ENCODE assay signal across 8 cellular contexts in genomic region chr18:33577688-33578370, GRCh38. TPM values are rescaled to one million over a fixed set of nuclear protein-coding genes. Genes with fewer than 3 reads are reported as not detected.
DNase-seq lines count a peak whose midpoint lies in the region; ATAC-seq and TF ChIP-seq lines count a peak whose summit lies in the region.

Gene ASXL3, plus strand, starts transcription at chr18:33578219. Its CDS starts 413 bp downstream, at chr18:33578632.

- H3K27me3 ChIP-seq in CD8-positive, alpha-beta memory T cell (ENCODE audit: insufficient read depth, low read length, poor library complexity, severe bottlenecking), result no peaks in the 10 kb centered on the region
- peaks cover 0 to 31% (median 3%) of the 10 kb centered on the region in 4 donors for H3K27me3 ChIP-seq in esophagus muscularis mucosa
- H3K27me3 ChIP-seq in muscle layer of colon (ENCODE audit: control insufficient read depth in 1 of 2, insufficient read depth in 2 of 2, low read length in 2 of 2), result no peaks in the 10 kb centered on the region
- H3K27me3 ChIP-seq in vagina, result no peaks in the 10 kb centered on the region

- intact Hi-C loops in esophagus muscularis mucosa (cut with DNase I) (no loop called here), vagina (cut with DNase I) (no loop called here)

- TF ChIP-seq POLR2A in esophagus muscularis mucosa (IDR thresholded peaks at IDR 0.05; ENCODE audit: low read depth) (no peak), vagina (IDR thresholded peaks at IDR 0.05) (no peak)

- H3K9me3 Mint-ChIP-seq in CD8-positive, alpha-beta memory T cell, result peaks cover 3 to 17% (median 8%) of the 10 kb centered on the region in 5 donors

- H3K27me3 Mint-ChIP-seq in CD8-positive, alpha-beta memory T cell, result peaks cover 0 to 5% of the 10 kb centered on the region in 2 donors

- no peak within 1 kb of the TSS for H3K27ac ChIP-seq in CD8-positive, alpha-beta memory T cell (ENCODE audit: low read depth, low read length)
- H3K27ac ChIP-seq in esophagus muscularis mucosa (replicated peaks in 1 of 4) (peak within 1 kb of the TSS; percentile 81 to 86 (median 84)), muscle layer of colon (ENCODE audit: low read depth, low read length) (peak within 1 kb of the TSS; percentile 82), vagina (peak within 1 kb of the TSS; percentile 93)

- H3K4me1 ChIP-seq in CD8-positive, alpha-beta memory T cell (ENCODE audit: insufficient read depth, low read length), result no peaks in the 10 kb centered on the region
- H3K4me1 ChIP-seq in esophagus muscularis mucosa (peaks cover 4 to 23% (median 21%) of the 10 kb centered on the region in 4 donors), muscle layer of colon (ENCODE audit: insufficient read depth, low read length) (peaks cover 25% of the 10 kb centered on the region), vagina (peaks cover 6% of the 10 kb centered on the region)

- H3K9me3 ChIP-seq in CD8-positive, alpha-beta memory T cell (ENCODE audit: low read length), result no peaks in the 10 kb centered on the region
- H3K9me3 ChIP-seq in esophagus muscularis mucosa (no peaks in the 10 kb centered on the region), muscle layer of colon (ENCODE audit: low read length) (no peaks in the 10 kb centered on the region), vagina (no peaks in the 10 kb centered on the region)

- H3K36me3 ChIP-seq in CD8-positive, alpha-beta memory T cell (ENCODE audit: insufficient read depth, low read length), result no peaks in the 10 kb centered on the region
- H3K36me3 ChIP-seq in esophagus muscularis mucosa (no peaks in the 10 kb centered on the region), muscle layer of colon (ENCODE audit: insufficient read depth, low read length) (no peaks in the 10 kb centered on the region), vagina (no peaks in the 10 kb centered on the region)

- ATAC-seq in HG02885 (IDR thresholded peaks at IDR 0.05; ENCODE audit: poor library complexity, unreplicated experiment), result peak; percentile 51
- ATAC-seq in GM21825 (IDR thresholded peaks at IDR 0.05; ENCODE audit: unreplicated experiment), result no peak

- no peak within 1 kb of the TSS for H3K4me3 ChIP-seq in CD8-positive, alpha-beta memory T cell (ENCODE audit: low read length)
- H3K4me3 ChIP-seq in esophagus muscularis mucosa, result peak within 1 kb of the TSS; percentile 66 to 84 (median 69)
- peak within 1 kb of the TSS; percentile 79 to 97 for H3K4me3 ChIP-seq in muscle layer of colon (ENCODE audit: low read depth in 1 of 2, low read length in 2 of 2)
- peak within 1 kb of the TSS; percentile 84 to 93 for H3K4me3 ChIP-seq in vagina

- no peaks in the 10 kb centered on the region for H3K36me3 Mint-ChIP-seq in CD8-positive, alpha-beta memory T cell

- POLR2A ChIA-PET in CD8-positive, alpha-beta memory T cell (lab: Charles Lee), result no interaction called here

- H3K27ac Mint-ChIP-seq in CD8-positive, alpha-beta memory T cell, result no peak within 1 kb of the TSS

- peak within 1 kb of the TSS in 4 of 7 donors; percentile 28 to 66 (median 45) for H3K4me3 Mint-ChIP-seq in CD8-positive, alpha-beta memory T cell

- H3K9ac ChIP-seq in muscle layer of colon (ENCODE audit: low read length), result peak within 1 kb of the TSS; percentile 88

- CTCF ChIA-PET in CD8-positive, alpha-beta memory T cell (lab: Charles Lee), result no interaction called here

- peaks cover 1 to 4% (median 4%) of the 10 kb centered on the region in 3 donors for H3K4me1 Mint-ChIP-seq in CD8-positive, alpha-beta memory T cell

- DNase-seq in CD8-positive, alpha-beta memory T cell, result no peak
- DNase-seq in SHP77 treated with DMSO at 0.1 percent for 48 hours (lab: John Stamatoyannopoulos, UW), result peak; percentile 43
- no peak for DNase-seq in esophagus muscularis mucosa (ENCODE audit: extremely low spot score)
- DNase-seq in vagina (ENCODE audit: extremely low spot score in 2 of 2), result no peak
- DNase-seq in CD1c-positive myeloid dendritic cell (ENCODE audit: extremely low spot score), result no peak

- no peak for TF ChIP-seq CTCF in esophagus muscularis mucosa (IDR thresholded peaks at IDR 0.05)
- no peak for TF ChIP-seq CTCF in vagina (IDR thresholded peaks at IDR 0.05)

- TF ChIP-seq EP300 in esophagus muscularis mucosa (IDR thresholded peaks at IDR 0.05), result no peak

- WGBS in esophagus muscularis mucosa, result 0% methylated on average over 13 of the region's 70 CpGs

RNA-seq across cellular contexts. Expression of gene ASXL3, which starts in this region (rescaled TPM):
- total RNA-seq in CD8-positive, alpha-beta memory T cell, result not detected
- polyA plus RNA-seq in CD8-positive, alpha-beta memory T cell, result not detected
- total RNA-seq in esophagus muscularis mucosa (1 to 10 TPM in 3 of 4 donors, under 1 TPM in 1; 0.66 to 2.1 (median 1.1) TPM), vagina (5.9 TPM)
